In genomic region chr11:1757861-1758610, GRCh38 we compare ENCODE assay signal across 3 cellular contexts.
TF ChIP-seq lines count a peak whose summit lies in the region.

No MANE protein-coding gene starts in this region.

TF ChIP-seq in liver, 16 proteins besides CTCF, POLR2A, EP300 and RAD21 (continued from another document):
- no peak for TF ChIP-seq ZBTB33 (IDR thresholded peaks at IDR 0.05)
- TF ChIP-seq FOXA2 (IDR thresholded peaks at IDR 0.05): no peak
- no peak for TF ChIP-seq TAF1 (conservative IDR thresholded peaks at IDR 0.05)
- no peak for TF ChIP-seq YY1 (IDR thresholded peaks at IDR 0.05)
- no peak for TF ChIP-seq HNF4G (IDR thresholded peaks at IDR 0.05)
- no peak for TF ChIP-seq GABPA (IDR thresholded peaks at IDR 0.05 in 1 of 2, conservative IDR thresholded peaks at IDR 0.05 in 1 of 2)
- TF ChIP-seq, protein P1, sequence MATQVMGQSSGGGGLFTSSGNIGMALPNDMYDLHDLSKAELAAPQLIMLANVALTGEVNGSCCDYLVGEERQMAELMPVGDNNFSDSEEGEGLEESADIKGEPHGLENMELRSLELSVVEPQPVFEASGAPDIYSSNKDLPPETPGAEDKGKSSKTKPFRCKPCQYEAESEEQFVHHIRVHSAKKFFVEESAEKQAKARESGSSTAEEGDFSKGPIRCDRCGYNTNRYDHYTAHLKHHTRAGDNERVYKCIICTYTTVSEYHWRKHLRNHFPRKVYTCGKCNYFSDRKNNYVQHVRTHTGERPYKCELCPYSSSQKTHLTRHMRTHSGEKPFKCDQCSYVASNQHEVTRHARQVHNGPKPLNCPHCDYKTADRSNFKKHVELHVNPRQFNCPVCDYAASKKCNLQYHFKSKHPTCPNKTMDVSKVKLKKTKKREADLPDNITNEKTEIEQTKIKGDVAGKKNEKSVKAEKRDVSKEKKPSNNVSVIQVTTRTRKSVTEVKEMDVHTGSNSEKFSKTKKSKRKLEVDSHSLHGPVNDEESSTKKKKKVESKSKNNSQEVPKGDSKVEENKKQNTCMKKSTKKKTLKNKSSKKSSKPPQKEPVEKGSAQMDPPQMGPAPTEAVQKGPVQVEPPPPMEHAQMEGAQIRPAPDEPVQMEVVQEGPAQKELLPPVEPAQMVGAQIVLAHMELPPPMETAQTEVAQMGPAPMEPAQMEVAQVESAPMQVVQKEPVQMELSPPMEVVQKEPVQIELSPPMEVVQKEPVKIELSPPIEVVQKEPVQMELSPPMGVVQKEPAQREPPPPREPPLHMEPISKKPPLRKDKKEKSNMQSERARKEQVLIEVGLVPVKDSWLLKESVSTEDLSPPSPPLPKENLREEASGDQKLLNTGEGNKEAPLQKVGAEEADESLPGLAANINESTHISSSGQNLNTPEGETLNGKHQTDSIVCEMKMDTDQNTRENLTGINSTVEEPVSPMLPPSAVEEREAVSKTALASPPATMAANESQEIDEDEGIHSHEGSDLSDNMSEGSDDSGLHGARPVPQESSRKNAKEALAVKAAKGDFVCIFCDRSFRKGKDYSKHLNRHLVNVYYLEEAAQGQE (IDR thresholded peaks at IDR 0.05): no peak
- no peak for TF ChIP-seq FOXA1 (IDR thresholded peaks at IDR 0.05)
- no peak for TF ChIP-seq JUND (IDR thresholded peaks at IDR 0.05)
- TF ChIP-seq RXRA (IDR thresholded peaks at IDR 0.05): no peak
- no peak for TF ChIP-seq SP1 (IDR thresholded peaks at IDR 0.05)
- TF ChIP-seq MAX (IDR thresholded peaks at IDR 0.05): no peak
- TF ChIP-seq NR2F2 (IDR thresholded peaks at IDR 0.05): no peak
- TF ChIP-seq HNF4A (conservative IDR thresholded peaks at IDR 0.05): no peak
- TF ChIP-seq, protein P2, sequence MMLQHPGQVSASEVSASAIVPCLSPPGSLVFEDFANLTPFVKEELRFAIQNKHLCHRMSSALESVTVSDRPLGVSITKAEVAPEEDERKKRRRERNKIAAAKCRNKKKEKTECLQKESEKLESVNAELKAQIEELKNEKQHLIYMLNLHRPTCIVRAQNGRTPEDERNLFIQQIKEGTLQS (IDR thresholded peaks at IDR 0.05): no peak

TF ChIP-seq in HepG2, 621 proteins besides CTCF, POLR2A, EP300 and RAD21 (continued from another document):
- TF ChIP-seq ZNF20 (CRISPR knock-in tag; IDR thresholded peaks at IDR 0.05): no peak
- TF ChIP-seq JUND (CRISPR knock-in tag; IDR thresholded peaks at IDR 0.05): no peak
- no peak for TF ChIP-seq ZNF530 (CRISPR knock-in tag; IDR thresholded peaks at IDR 0.05; ENCODE audit: low read depth)
- TF ChIP-seq HNRNPUL1 (IDR thresholded peaks at IDR 0.05; ENCODE audit: low read depth, low read length): no peak
- TF ChIP-seq, protein P3, sequence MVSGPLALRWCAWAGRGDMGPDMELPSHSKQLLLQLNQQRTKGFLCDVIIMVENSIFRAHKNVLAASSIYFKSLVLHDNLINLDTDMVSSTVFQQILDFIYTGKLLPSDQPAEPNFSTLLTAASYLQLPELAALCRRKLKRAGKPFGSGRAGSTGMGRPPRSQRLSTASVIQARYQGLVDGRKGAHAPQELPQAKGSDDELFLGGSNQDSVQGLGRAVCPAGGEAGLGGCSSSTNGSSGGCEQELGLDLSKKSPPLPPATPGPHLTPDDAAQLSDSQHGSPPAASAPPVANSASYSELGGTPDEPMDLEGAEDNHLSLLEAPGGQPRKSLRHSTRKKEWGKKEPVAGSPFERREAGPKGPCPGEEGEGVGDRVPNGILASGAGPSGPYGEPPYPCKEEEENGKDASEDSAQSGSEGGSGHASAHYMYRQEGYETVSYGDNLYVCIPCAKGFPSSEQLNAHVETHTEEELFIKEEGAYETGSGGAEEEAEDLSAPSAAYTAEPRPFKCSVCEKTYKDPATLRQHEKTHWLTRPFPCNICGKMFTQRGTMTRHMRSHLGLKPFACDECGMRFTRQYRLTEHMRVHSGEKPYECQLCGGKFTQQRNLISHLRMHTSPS (CRISPR knock-in tag; IDR thresholded peaks at IDR 0.05; ENCODE audit: low read depth): no peak
- no peak for TF ChIP-seq ZNF644 (CRISPR knock-in tag; IDR thresholded peaks at IDR 0.05; ENCODE audit: low read depth)
- TF ChIP-seq SMARCE1 (IDR thresholded peaks at IDR 0.05; ENCODE audit: borderline replicate concordance): no peak

TF ChIP-seq in HEK293T, 16 proteins besides CTCF, POLR2A, EP300 and RAD21:
- TF ChIP-seq, protein P4, sequence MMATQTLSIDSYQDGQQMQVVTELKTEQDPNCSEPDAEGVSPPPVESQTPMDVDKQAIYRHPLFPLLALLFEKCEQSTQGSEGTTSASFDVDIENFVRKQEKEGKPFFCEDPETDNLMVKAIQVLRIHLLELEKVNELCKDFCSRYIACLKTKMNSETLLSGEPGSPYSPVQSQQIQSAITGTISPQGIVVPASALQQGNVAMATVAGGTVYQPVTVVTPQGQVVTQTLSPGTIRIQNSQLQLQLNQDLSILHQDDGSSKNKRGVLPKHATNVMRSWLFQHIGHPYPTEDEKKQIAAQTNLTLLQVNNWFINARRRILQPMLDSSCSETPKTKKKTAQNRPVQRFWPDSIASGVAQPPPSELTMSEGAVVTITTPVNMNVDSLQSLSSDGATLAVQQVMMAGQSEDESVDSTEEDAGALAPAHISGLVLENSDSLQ (IDR thresholded peaks at IDR 0.05): no peak
- TF ChIP-seq ZNF384 (IDR thresholded peaks at IDR 0.05) (no peak), ELF4 (IDR thresholded peaks at IDR 0.05) (no peak), CTBP1 (IDR thresholded peaks at IDR 0.05; ENCODE audit: borderline replicate concordance) (no peak), ARNT (IDR thresholded peaks at IDR 0.05) (no peak), BHLHE40 (IDR thresholded peaks at IDR 0.05; ENCODE audit: borderline replicate concordance) (no peak), SP1 (IDR thresholded peaks at IDR 0.05) (no peak), TARDBP (IDR thresholded peaks at IDR 0.05) (no peak), FOXK2 (IDR thresholded peaks at IDR 0.05) (no peak), L3MBTL2 (conservative IDR thresholded peaks at IDR 0.05) (no peak), SUZ12 (IDR thresholded peaks at IDR 0.05) (no peak), HDGF (IDR thresholded peaks at IDR 0.05; ENCODE audit: borderline replicate concordance) (no peak), LEF1 (IDR thresholded peaks at IDR 0.05; ENCODE audit: borderline replicate concordance) (no peak), FOXA1 (IDR thresholded peaks at IDR 0.05) (no peak)
